In genomic region chr14:89474464-89474863, GRCh38 we compare ENCODE assay signal across 5 cellular contexts.
"Had no signal": no experiment of that assay in that cellular context is flagged by ENCODE, and none has a peak within 500 bp of the region (broad histone marks: within the 10 kb centered on the region; RNA-seq: fewer than 3 reads in every experiment).

No MANE protein-coding gene starts in this region.

- H2AFZ ChIP-seq: GM23338 had no signal

- H3K4me2 ChIP-seq: GM23338 had no signal

- H3K4me3 ChIP-seq: GM23338, K562 had no signal

- DNase-seq: H9 had no signal

- ATAC-seq: GM23338, K562 had no signal

- FAIRE-seq: H1, H54, K562 had no signal
